Comparison of ENCODE assay signal across 8 cellular contexts in genomic region chr1:160101037-160101716, GRCh38. TPM values are rescaled to one million over a fixed set of nuclear protein-coding genes. Genes with fewer than 3 reads are reported as not detected.
DNase-seq lines count a peak whose midpoint lies in the region; ATAC-seq and TF ChIP-seq lines count a peak whose summit lies in the region.

No MANE protein-coding gene starts in this region.

- H3K4me3 ChIP-seq in fibroblast of the aortic adventitia (ENCODE audit: low read depth, low read length) (peak overlapping the region; percentile 25), neutrophil (ENCODE audit: low read depth in 1 of 2, low read length in 1 of 2) (no peak overlapping the region)

- peak; percentile 25 for ATAC-seq in GM18867 (IDR thresholded peaks at IDR 0.05; ENCODE audit: unreplicated experiment)

- H3K36me3 ChIP-seq in neutrophil, result no peaks in the 10 kb centered on the region

- DNase-seq in 8988T (peak; percentile 88), MV-4-11 (lab: John Stamatoyannopoulos, UW) (peak; percentile 78), SIG-M5 (lab: John Stamatoyannopoulos, UW) (peak; percentile 54), fibroblast of the aortic adventitia (ENCODE audit: low read depth) (peak; percentile 78), stromal cell of bone marrow (ENCODE audit: low read depth) (peak; percentile 53)
- peak; percentile 52 for DNase-seq in activated T-helper 9 cell treated with anti-CD3 and anti-CD28 coated beads, Interleukin-2, amount 50 U/mL, for 16 hours (ENCODE audit: low read depth)

- no peak overlapping the region for H3K27ac ChIP-seq in neutrophil

- no peaks in the 10 kb centered on the region for H3K9me3 ChIP-seq in neutrophil

- H3K27me3 ChIP-seq in neutrophil, result peaks cover 61% of the 10 kb centered on the region

- H3K4me1 ChIP-seq in neutrophil (ENCODE audit: control insufficient read depth in 1 of 2, insufficient read depth in 1 of 2, low read depth in 1 of 2, low read length in 1 of 2), result peaks cover 15 to 18% of the 10 kb centered on the region in 2 experiments

- TF ChIP-seq CTCF in fibroblast of the aortic adventitia (IDR thresholded peaks at IDR 0.05; ENCODE audit: insufficient read depth, low read length) (peak; percentile 95), neutrophil (IDR thresholded peaks at IDR 0.05) (peak; percentile 64)

RNA-seq across cellular contexts. Expression of gene IGSF8, which starts 2.8 kb away (rescaled TPM):
- 10.1 and 10.8 TPM in 2 replicates for total RNA-seq in fibroblast of the aortic adventitia (ENCODE audit: low replicate concordance)

RNA-seq across cellular contexts. Expression of gene ATP1A2, which starts 14.4 kb away (rescaled TPM):
- 0.27 TPM in 1 of 2 replicates, not detected in the other for total RNA-seq in fibroblast of the aortic adventitia (ENCODE audit: low replicate concordance)

RNA-seq across cellular contexts. Expression of gene KCNJ9, which starts 19.8 kb away (rescaled TPM):
- total RNA-seq in fibroblast of the aortic adventitia (ENCODE audit: low replicate concordance), result 0.08 TPM in 1 of 2 replicates, not detected in the other

RNA-seq across cellular contexts. Expression of gene KCNJ10, which starts 31.2 kb away (rescaled TPM):
- not detected in 2 replicates for total RNA-seq in fibroblast of the aortic adventitia (ENCODE audit: low replicate concordance)

RNA-seq across cellular contexts. Expression of gene ATP1A4, which starts 50.2 kb away (rescaled TPM):
- total RNA-seq in fibroblast of the aortic adventitia (ENCODE audit: low replicate concordance), result not detected in 2 replicates
